18 cellular contexts compared by ENCODE assay signal in genomic region chr11:68762481-68762880, GRCh38. TPM values are rescaled to one million over a fixed set of nuclear protein-coding genes. Genes with fewer than 3 reads are reported as not detected.
A peak's percentile ranks its signal among the peaks of the same experiment; 100 is the strongest.
DNase-seq lines count a peak whose midpoint lies in the region; ATAC-seq and TF ChIP-seq lines count a peak whose summit lies in the region.
"Had no signal": no experiment of that assay in that cellular context is flagged by ENCODE, and none has a peak within 500 bp of the region (broad histone marks: within the 10 kb centered on the region; RNA-seq: fewer than 3 reads in every experiment).

No MANE protein-coding gene starts in this region.

- no peaks in the 10 kb centered on the region; the same call in 1 of the 2 replicates for H3K36me3 ChIP-seq in MM.1S (replicated peaks; ENCODE audit: insufficient read depth, low read length)
- peaks cover 17% of the 10 kb centered on the region; the same call in 1 of the 2 replicates for H3K36me3 ChIP-seq in GM23248 (ENCODE audit: low read depth)

- H3K9me3 ChIP-seq in MM.1S (replicated peaks; ENCODE audit: insufficient read depth, low read length) (no peaks in the 10 kb centered on the region), T-helper 17 cell (ENCODE audit: control insufficient read depth, low read length, poor library complexity, severe bottlenecking) (no peaks in the 10 kb centered on the region), GM23248 (ENCODE audit: low read depth) (no peaks in the 10 kb centered on the region)
- H3K9me3 ChIP-seq: A549, BE2C had no signal

- peaks cover 19% of the 10 kb centered on the region for H3F3A ChIP-seq in MM.1S (ENCODE audit: insufficient read depth, low read length)
- no peaks in the 10 kb centered on the region for H3F3A ChIP-seq in GM23248 (ENCODE audit: insufficient read depth)

- ATAC-seq in T-helper 17 cell (no peak), GM18907 (IDR thresholded peaks at IDR 0.05; ENCODE audit: unreplicated experiment) (no peak), GM21367 (IDR thresholded peaks at IDR 0.05; ENCODE audit: unreplicated experiment) (no peak)
- ATAC-seq: CD8-positive, alpha-beta T cell; HepG2 had no signal

- H3K9me3 Mint-ChIP-seq in mesothelial cell of epicardium = no peaks in the 10 kb centered on the region
- H3K9me3 Mint-ChIP-seq: CD8-positive, alpha-beta T cell; HFFc6 had no signal

- H3K4me1 Mint-ChIP-seq in T-helper 17 cell = peaks cover 5% of the 10 kb centered on the region
- H3K4me1 Mint-ChIP-seq in mesothelial cell of epicardium = peaks cover 23% of the 10 kb centered on the region

- H3K27me3 Mint-ChIP-seq in T-helper 17 cell (no peaks in the 10 kb centered on the region), mesothelial cell of epicardium (ENCODE audit: low read depth) (no peaks in the 10 kb centered on the region)

- H4K20me1 ChIP-seq in MM.1S (ENCODE audit: insufficient read depth, low read length) (no peaks in the 10 kb centered on the region), GM23248 (ENCODE audit: insufficient read depth) (no peaks in the 10 kb centered on the region)

- H3K27ac Mint-ChIP-seq in T-helper 17 cell = peak overlapping the region; percentile 14
- H3K27ac Mint-ChIP-seq in mesothelial cell of epicardium = peak overlapping the region; percentile 93
- H3K27ac Mint-ChIP-seq: CD8-positive, alpha-beta T cell; HFFc6 had no signal

- peak overlapping the region; percentile 94; the same call in 1 of the 2 replicates for H3K4me2 ChIP-seq in MM.1S (ENCODE audit: low read depth, low read length)
- no peak overlapping the region for H3K4me2 ChIP-seq in GM23248 (ENCODE audit: unreplicated experiment)
- H3K4me2 ChIP-seq: A549 had no signal

- H3K79me2 ChIP-seq in MM.1S (ENCODE audit: low read length) (peaks cover 14% of the 10 kb centered on the region), GM23248 (ENCODE audit: insufficient read depth) (no peaks in the 10 kb centered on the region)

- TF ChIP-seq CTCF in MM.1S (IDR thresholded peaks at IDR 0.05; ENCODE audit: low read length) (no peak), mesothelial cell of epicardium (IDR thresholded peaks at IDR 0.05; ENCODE audit: unreplicated experiment) (no peak)

- no peak for DNase-seq in MM.1S
- no peak for DNase-seq in T-helper 17 cell
- no peak for DNase-seq in mesothelial cell of epicardium (ENCODE audit: low spot score in 2 of 2, unreplicated experiment in 2 of 2)
- no peak for DNase-seq in NCI-H1048 (lab: John Stamatoyannopoulos, UW)
- no peak for DNase-seq in GM23248
- DNase-seq: BE2C; CD8-positive, alpha-beta T cell; COR-L47; DMS53; GF-D8; GOT3; HCEC 1CT had no signal

- no peak overlapping the region for H2AFZ ChIP-seq in MM.1S (ENCODE audit: low read length)
- H2AFZ ChIP-seq in GM23248 = no peak overlapping the region

- H3K36me3 Mint-ChIP-seq in T-helper 17 cell (ENCODE audit: low read depth) (peaks cover 6% of the 10 kb centered on the region), mesothelial cell of epicardium (no peaks in the 10 kb centered on the region)

- H3K27me3 ChIP-seq in MM.1S (replicated peaks; ENCODE audit: insufficient read depth, low read length) (no peaks in the 10 kb centered on the region), GM23248 (replicated peaks; ENCODE audit: insufficient read depth) (no peaks in the 10 kb centered on the region)
- H3K27me3 ChIP-seq: BE2C had no signal

- 86 to 90% methylated on average over 14 to 15 of the region's 15 CpGs for WGBS in GM23248 (ENCODE audit: low coverage in 1 of 2, low lambda C conversion rate in 2 of 2, missing lambda C conversion rate in 2 of 2), 2 experiments

- in situ Hi-C loops in GM23248 (cut with MboI) = no loop called here

- peaks cover 23% of the 10 kb centered on the region for H3K4me1 ChIP-seq in MM.1S (ENCODE audit: low read length)
- H3K4me1 ChIP-seq in GM23248 (ENCODE audit: insufficient read depth) = no peaks in the 10 kb centered on the region
- H3K4me1 ChIP-seq: A549 had no signal

- H3K9me2 ChIP-seq in MM.1S (replicated peaks; ENCODE audit: insufficient read depth, low read length) (no peaks in the 10 kb centered on the region), GM23248 (ENCODE audit: insufficient read depth) (no peaks in the 10 kb centered on the region)

- peak overlapping the region; percentile 90 for H3K27ac ChIP-seq in MM.1S (ENCODE audit: low read length)
- H3K27ac ChIP-seq in GM23248 = no peak overlapping the region
- H3K27ac ChIP-seq: A549, C4-2B had no signal

- peak overlapping the region; percentile 43 for H3K9ac ChIP-seq in MM.1S (ENCODE audit: low read length)
- H3K9ac ChIP-seq in GM23248 = no peak overlapping the region

- H3K4me3 Mint-ChIP-seq in T-helper 17 cell = no peak overlapping the region
- H3K4me3 Mint-ChIP-seq in mesothelial cell of epicardium = no peak overlapping the region
- H3K4me3 Mint-ChIP-seq: CD8-positive, alpha-beta T cell; HFFc6 had no signal

- H3K4me3 ChIP-seq in MM.1S (ENCODE audit: low read length) = no peak overlapping the region
- H3K4me3 ChIP-seq in GM23248 = no peak overlapping the region
- H3K4me3 ChIP-seq: A549 had no signal

RNA-seq across cellular contexts. Expression of gene TESMIN, which starts 11.2 kb away (rescaled TPM):
- total RNA-seq in T-helper 17 cell (1 to 10 TPM; 5.0 to 5.5 TPM), mesothelial cell of epicardium (15.9 to 19.2 TPM (median 16.0 TPM) in 3 replicates)
- total RNA-seq in GM23248 (2014; rRNA removed; shearing (Covaris generic)) = 0.13 TPM in 1 of 2 replicates, not detected in the other
- polyA plus RNA-seq in GM23248 (2016; fragmentation: Nextera tagmentation; extraction: Ambion mirVana) = 1.1 and 1.4 TPM in 2 replicates
